ENCODE assay signal across 6 cellular contexts in the genomic region with DNA sequence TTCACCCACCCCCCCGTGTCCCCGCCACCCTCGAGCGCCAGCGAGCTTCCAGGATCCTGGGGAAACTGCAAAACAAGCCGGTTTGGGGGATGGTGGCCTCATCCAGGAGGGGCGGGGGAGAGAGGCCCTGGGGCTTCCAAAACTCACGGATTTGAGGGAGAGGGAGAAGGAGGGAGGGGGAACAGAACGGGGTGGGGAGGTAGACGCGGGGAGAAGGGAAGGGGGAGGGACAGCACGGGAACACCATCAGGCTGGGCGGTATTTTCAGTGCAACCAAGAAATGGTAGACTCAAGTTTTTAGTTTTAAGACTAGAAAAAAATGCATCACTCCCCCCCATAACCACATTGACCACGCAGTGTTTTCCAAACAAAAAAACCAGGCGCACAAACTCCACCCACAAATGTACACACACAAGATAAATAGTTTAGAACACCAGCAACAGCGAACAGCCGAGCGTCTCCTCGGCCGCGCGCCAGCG. TPM values are rescaled to one million over a fixed set of nuclear protein-coding genes. Genes with fewer than 3 reads are reported as not detected.
DNase-seq lines count a peak whose midpoint lies in the region; ATAC-seq and TF ChIP-seq lines count a peak whose summit lies in the region.

No MANE protein-coding gene starts in this region.

- H3K36me3 Mint-ChIP-seq in type B pancreatic cell = no peaks in the 10 kb centered on the region

- H3K9me3 Mint-ChIP-seq in type B pancreatic cell = no peaks in the 10 kb centered on the region

- peak overlapping the region; percentile 86 for H3K27ac Mint-ChIP-seq in type B pancreatic cell

- DNase-seq in NCI-H2227 (lab: John Stamatoyannopoulos, UW; ENCODE audit: unreplicated experiment) (peak; percentile 56), left cardiac atrium (peak; percentile 26), type B pancreatic cell (ENCODE audit: extremely low spot score, unreplicated experiment) (no peak), NCI-H345 treated with DMSO at 0.1 percent for 48 hours (lab: John Stamatoyannopoulos, UW; ENCODE audit: unreplicated experiment) (no peak)
- DNase-seq in stimulated activated CD4-positive, alpha-beta T cell treated with anti-CD3 and anti-CD28 coated beads, Interleukin-12 subunit alpha, Interleukin-12 subunit beta, amount 100 ng/mL, for 4 hours = no peak

- peaks cover 5% of the 10 kb centered on the region for H3K4me1 Mint-ChIP-seq in type B pancreatic cell (ENCODE audit: unreplicated experiment)

- peaks cover 32% of the 10 kb centered on the region for H3K27me3 Mint-ChIP-seq in type B pancreatic cell

- TF ChIP-seq CTCF in 22Rv1 (IDR thresholded peaks at IDR 0.05) (no peak), type B pancreatic cell (conservative IDR thresholded peaks at IDR 0.05) (no peak)

- intact Hi-C loops in left cardiac atrium (cut with DNase I) = loop anchor here in 1 of 2 donors (10.0 kb wide), 2 partner anchors 104 to 224 kb away; no protein-coding TSS in a partner anchor

- peak overlapping the region; percentile 98 for H3K27ac ChIP-seq in 22Rv1

- peak overlapping the region; percentile 92 for H3K4me3 Mint-ChIP-seq in type B pancreatic cell

- ATAC-seq in left cardiac atrium = no peak

RNA-seq across cellular contexts. Expression of a gene that starts 1.4 kb away (rescaled TPM):
- 10 to 100 TPM in 1 of 2 donors, 1 to 10 TPM in 1; 4.9 to 11.5 TPM for total RNA-seq in left cardiac atrium
- total RNA-seq in type B pancreatic cell (ENCODE audit: low replicate concordance) = 17.9 and 21.7 TPM in 2 replicates

RNA-seq across cellular contexts. Expression of a gene that starts 23.1 kb away (rescaled TPM):
- total RNA-seq in left cardiac atrium = 1 to 10 TPM; 6.2 to 9.4 TPM
- total RNA-seq in type B pancreatic cell (ENCODE audit: low replicate concordance) = 2.7 and 4.5 TPM in 2 replicates

RNA-seq across cellular contexts. Expression of a gene that starts 45.5 kb away (rescaled TPM):
- 10 to 100 TPM; 35.1 to 38.1 TPM for total RNA-seq in left cardiac atrium
- total RNA-seq in type B pancreatic cell (ENCODE audit: low replicate concordance) = 52.4 and 61.9 TPM in 2 replicates

RNA-seq across cellular contexts. Expression of a gene that starts 49.6 kb away (rescaled TPM):
- total RNA-seq in left cardiac atrium (under 1 TPM in 1 of 2 donors, not detected in 1; 0.59 TPM), type B pancreatic cell (ENCODE audit: low replicate concordance) (0.31 TPM in 1 of 2 replicates, not detected in the other)

RNA-seq across cellular contexts. Expression of a gene that starts 59.6 kb away (rescaled TPM):
- total RNA-seq in left cardiac atrium (100 to 1,000 TPM; 324 to 437 TPM), type B pancreatic cell (ENCODE audit: low replicate concordance) (326 and 349 TPM in 2 replicates)

Comparison
In these comparisons a context has a peak if more than half of its experiments do, and no peak if none do; other contexts are left out.
1. DNase-seq: peak in NCI-H2227 (single experiment) and left cardiac atrium (single experiment); none in type B pancreatic cell (single experiment), NCI-H345 treated with DMSO at 0.1 percent for 48 hours (single experiment) and stimulated activated CD4-positive, alpha-beta T cell treated with anti-CD3 and anti-CD28 coated beads, Interleukin-12 subunit alpha, Interleukin-12 subunit beta, amount 100 ng/mL, for 4 hours (single experiment).